In the genomic region with DNA sequence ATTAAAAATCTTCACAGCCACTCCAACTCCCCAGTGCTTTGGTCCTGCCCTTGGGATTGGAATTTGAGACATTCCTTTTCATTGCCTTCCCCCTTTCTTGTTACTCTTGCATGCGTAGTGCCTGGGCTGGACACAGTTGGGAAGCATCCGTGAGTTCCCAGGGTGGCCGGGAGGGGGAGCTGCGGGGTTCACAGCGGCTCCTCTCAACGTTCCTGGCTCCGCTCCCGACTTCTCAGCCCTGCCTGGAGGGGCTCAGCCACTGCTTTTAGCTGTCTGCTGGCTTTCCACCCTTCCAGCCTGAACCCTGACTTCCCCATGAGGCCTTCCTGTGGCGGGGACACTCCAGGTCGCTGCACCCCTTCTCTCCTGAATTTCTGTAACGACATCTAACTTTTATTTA, we compare ENCODE assay signal across 8 cellular contexts. TPM values are rescaled to one million over a fixed set of nuclear protein-coding genes. Genes with fewer than 3 reads are reported as not detected.
DNase-seq lines count a peak whose midpoint lies in the region; ATAC-seq and TF ChIP-seq lines count a peak whose summit lies in the region.

No MANE protein-coding gene starts in this region.

- H3K27ac ChIP-seq in OCI-LY1 (ENCODE audit: low read depth, low read length, poor library complexity, severe bottlenecking) (no peak overlapping the region), foreskin keratinocyte (no peak overlapping the region), neuronal stem cell (replicated peaks; ENCODE audit: low read length) (no peak overlapping the region), uterus (no peak overlapping the region)

- no peaks in the 10 kb centered on the region for H4K20me1 ChIP-seq in OCI-LY1 (ENCODE audit: insufficient read depth, low read length)

- no peak overlapping the region for H3K9ac ChIP-seq in OCI-LY1 (ENCODE audit: low read length)
- H3K9ac ChIP-seq in neuronal stem cell (ENCODE audit: low read depth, low read length, poor library complexity) = no peak overlapping the region

- no peak overlapping the region for H2BK120ac ChIP-seq in neuronal stem cell (ENCODE audit: low read depth, low read length)

- no peak overlapping the region for H3K4ac ChIP-seq in neuronal stem cell (ENCODE audit: low read length)

- H3K18ac ChIP-seq in neuronal stem cell (ENCODE audit: low read length) = no peak overlapping the region

- no peak overlapping the region for H3K4me3 ChIP-seq in OCI-LY1 (ENCODE audit: low read depth, low read length, poor library complexity, severe bottlenecking)
- H3K4me3 ChIP-seq in neuronal stem cell (ENCODE audit: low read length in 2 of 2) = no peak overlapping the region
- no peak overlapping the region for H3K4me3 ChIP-seq in uterus

- peak; percentile 77 for TF ChIP-seq CTCF in OCI-LY1 (IDR thresholded peaks at IDR 0.05; ENCODE audit: low read length)
- peak; percentile 82 for TF ChIP-seq CTCF in foreskin keratinocyte (conservative IDR thresholded peaks at IDR 0.05)
- peak; percentile 72 to 81 (median 79) for TF ChIP-seq CTCF in uterus (IDR thresholded peaks at IDR 0.05)

- H3K79me2 ChIP-seq in OCI-LY1 (ENCODE audit: insufficient read depth, low read length) = no peaks in the 10 kb centered on the region

- intact Hi-C loops in uterus (cut with DNase I; ENCODE audit: low total_unique reads) = no loop called here

- no peaks in the 10 kb centered on the region for H3K4me1 ChIP-seq in OCI-LY1 (ENCODE audit: insufficient read depth, low read length, severe bottlenecking)
- no peaks in the 10 kb centered on the region for H3K4me1 ChIP-seq in foreskin keratinocyte
- peaks cover 20% of the 10 kb centered on the region in 2 donors for H3K4me1 ChIP-seq in neuronal stem cell (ENCODE audit: control insufficient read depth in 2 of 2, insufficient read depth in 1 of 2, low read depth in 1 of 2, low read length in 2 of 2)
- H3K4me1 ChIP-seq in uterus = no peaks in the 10 kb centered on the region

- H2AFZ ChIP-seq in OCI-LY1 (ENCODE audit: low read length) (no peak overlapping the region), neuronal stem cell (ENCODE audit: low read length) (peak overlapping the region; percentile 57)

- no peaks in the 10 kb centered on the region for H3K9me3 ChIP-seq in OCI-LY1 (ENCODE audit: low read length)
- H3K9me3 ChIP-seq in neuronal stem cell (replicated peaks in 1 of 2; ENCODE audit: control insufficient read depth in 2 of 2, insufficient read depth in 1 of 2, low read depth in 1 of 2, low read length in 2 of 2) = no peaks in the 10 kb centered on the region
- H3K9me3 ChIP-seq in uterus = no peaks in the 10 kb centered on the region

- no peak overlapping the region for H2BK12ac ChIP-seq in neuronal stem cell (ENCODE audit: low read length)

- ATAC-seq in foreskin keratinocyte (peak; percentile 90), GM19452 (IDR thresholded peaks at IDR 0.05; ENCODE audit: unreplicated experiment) (no peak)

- H3K9me2 ChIP-seq in OCI-LY1 (ENCODE audit: low read depth, low read length) = no peaks in the 10 kb centered on the region

- H4K8ac ChIP-seq in neuronal stem cell (ENCODE audit: low read depth, low read length) = no peak overlapping the region

- no CpG with 5 or more reads among the region's 11 CpGs for WGBS in neuronal stem cell (ENCODE audit: extremely low coverage in 2 of 2, insufficient read length in 2 of 2, insufficient replicate concordance in 1 of 2), 2 donors

- H4K91ac ChIP-seq in neuronal stem cell (ENCODE audit: low read depth, low read length, poor library complexity) = no peak overlapping the region

- no peak overlapping the region for H2BK15ac ChIP-seq in neuronal stem cell (ENCODE audit: low read length)

- no peaks in the 10 kb centered on the region for H3K79me1 ChIP-seq in neuronal stem cell (ENCODE audit: low read depth, low read length)

- H3K36me3 ChIP-seq in OCI-LY1 (ENCODE audit: insufficient read depth, low read length) (peaks cover 10% of the 10 kb centered on the region), neuronal stem cell (replicated peaks in 1 of 2; ENCODE audit: control insufficient read depth in 2 of 2, insufficient read depth in 2 of 2, low read length in 2 of 2) (peaks cover 4 to 16% of the 10 kb centered on the region in 2 donors), uterus (no peaks in the 10 kb centered on the region)

- H3K14ac ChIP-seq in neuronal stem cell (ENCODE audit: low read length) = no peak overlapping the region

- TF ChIP-seq POLR2A in uterus (IDR thresholded peaks at IDR 0.05) = no peak

- H2AK5ac ChIP-seq in neuronal stem cell (ENCODE audit: low read depth, low read length) = no peak overlapping the region

- DNase-seq in Ammon's horn (ENCODE audit: low spot score) (peak; percentile 85), GOT3 (lab: John Stamatoyannopoulos, UW) (peak; percentile 8), foreskin keratinocyte (peak in 1 of 2 donors; percentile 52), neuronal stem cell (ENCODE audit: low spot score) (peak; percentile 80), uterus (peak; percentile 85 to 87)
- DNase-seq in activated T-helper 1 cell treated with anti-CD3 and anti-CD28 coated beads, Interleukin-2, amount 50 U/mL, for 16 hours (ENCODE audit: low read depth in 1 of 2, low spot score in 1 of 2) = peak; percentile 6 to 9

- no peak overlapping the region for H3K23ac ChIP-seq in neuronal stem cell (ENCODE audit: low read depth, low read length, poor library complexity)

- H3K4me2 ChIP-seq in OCI-LY1 (ENCODE audit: low read length) (no peak overlapping the region), neuronal stem cell (ENCODE audit: insufficient read depth, low read length, poor library complexity, severe bottlenecking) (no peak overlapping the region)

- no peak overlapping the region for H2BK5ac ChIP-seq in neuronal stem cell (ENCODE audit: low read length)

- H3F3A ChIP-seq in OCI-LY1 (ENCODE audit: insufficient read depth, low read length) = no peaks in the 10 kb centered on the region

- H3K27me3 ChIP-seq in OCI-LY1 (ENCODE audit: insufficient read depth, low read length) (no peaks in the 10 kb centered on the region), foreskin keratinocyte (no peaks in the 10 kb centered on the region), neuronal stem cell (ENCODE audit: control insufficient read depth in 3 of 3, insufficient read depth in 3 of 3, low read depth in 1 of 3, low read length in 3 of 3) (no peaks in the 10 kb centered on the region), uterus (no peaks in the 10 kb centered on the region)

RNA-seq across cellular contexts. Expression of a gene that starts 3.2 kb away (rescaled TPM):
- total RNA-seq in foreskin keratinocyte (not detected in 2 replicates), uterus (not detected)
- not detected in 2 replicates for polyA plus RNA-seq in foreskin keratinocyte
- not detected for polyA plus RNA-seq in neuronal stem cell (2013, experiment 1 of 2)
- not detected for polyA plus RNA-seq in neuronal stem cell (2013, experiment 2 of 2)

RNA-seq across cellular contexts. Expression of a gene that starts 18.8 kb away (rescaled TPM):
- total RNA-seq in foreskin keratinocyte (not detected in 2 replicates), uterus (10 to 100 TPM in 1 of 4 donors, 1 to 10 TPM in 3; 2.4 to 10.5 (median 7.0) TPM)
- not detected in 2 replicates for polyA plus RNA-seq in foreskin keratinocyte
- polyA plus RNA-seq in neuronal stem cell (2013, experiment 1 of 2) = 0.15 TPM
- polyA plus RNA-seq in neuronal stem cell (2013, experiment 2 of 2) = 0.19 TPM

RNA-seq across cellular contexts. Expression of a gene that starts 23.3 kb away (rescaled TPM):
- total RNA-seq in foreskin keratinocyte (70.0 and 91.0 TPM in 2 replicates), uterus (1 to 10 TPM in 1 of 4 donors, not detected in 3; 9.6 TPM)
- 52.8 and 73.4 TPM in 2 replicates for polyA plus RNA-seq in foreskin keratinocyte
- polyA plus RNA-seq in neuronal stem cell (2013, experiment 1 of 2) = 106 TPM
- polyA plus RNA-seq in neuronal stem cell (2013, experiment 2 of 2) = 102 TPM

RNA-seq across cellular contexts. Expression of a gene that starts 23.4 kb away (rescaled TPM):
- total RNA-seq in foreskin keratinocyte (33.1 and 33.4 TPM in 2 replicates), uterus (10 to 100 TPM in 3 of 4 donors, 1 to 10 TPM in 1; 1.2 to 26.3 (median 12.4) TPM)
- polyA plus RNA-seq in foreskin keratinocyte = 31.6 and 34.0 TPM in 2 replicates
- 129 TPM for polyA plus RNA-seq in neuronal stem cell (2013, experiment 1 of 2)
- 131 TPM for polyA plus RNA-seq in neuronal stem cell (2013, experiment 2 of 2)

RNA-seq across cellular contexts. Expression of a gene that starts 37.1 kb away (rescaled TPM):
- total RNA-seq in foreskin keratinocyte (21.8 and 21.9 TPM in 2 replicates), uterus (10 to 100 TPM in 3 of 4 donors, 1 to 10 TPM in 1; 7.2 to 38.7 (median 29.4) TPM)
- polyA plus RNA-seq in foreskin keratinocyte = 13.3 and 14.2 TPM in 2 replicates
- polyA plus RNA-seq in neuronal stem cell (2013, experiment 1 of 2) = 41.4 TPM
- polyA plus RNA-seq in neuronal stem cell (2013, experiment 2 of 2) = 41.6 TPM
